In genomic region chr1:233376711-233377110, GRCh38 we compare ENCODE assay signal across 1 cellular context.
TF ChIP-seq lines count a peak whose summit lies in the region.

No MANE protein-coding gene starts in this region.

TF ChIP-seq in HCT116, 20 proteins besides CTCF, POLR2A, EP300 and RAD21 (continued from another document):
- no peak for TF ChIP-seq REST (IDR thresholded peaks at IDR 0.05; ENCODE audit: low read depth)
- TF ChIP-seq MAX (IDR thresholded peaks at IDR 0.05) = no peak
- no peak for TF ChIP-seq POLR2AphosphoS5 (IDR thresholded peaks at IDR 0.05; ENCODE audit: low read depth, low read length)
- no peak for TF ChIP-seq EZH2phosphoT487 (IDR thresholded peaks at IDR 0.05; ENCODE audit: borderline replicate concordance)
